In the genomic region with DNA sequence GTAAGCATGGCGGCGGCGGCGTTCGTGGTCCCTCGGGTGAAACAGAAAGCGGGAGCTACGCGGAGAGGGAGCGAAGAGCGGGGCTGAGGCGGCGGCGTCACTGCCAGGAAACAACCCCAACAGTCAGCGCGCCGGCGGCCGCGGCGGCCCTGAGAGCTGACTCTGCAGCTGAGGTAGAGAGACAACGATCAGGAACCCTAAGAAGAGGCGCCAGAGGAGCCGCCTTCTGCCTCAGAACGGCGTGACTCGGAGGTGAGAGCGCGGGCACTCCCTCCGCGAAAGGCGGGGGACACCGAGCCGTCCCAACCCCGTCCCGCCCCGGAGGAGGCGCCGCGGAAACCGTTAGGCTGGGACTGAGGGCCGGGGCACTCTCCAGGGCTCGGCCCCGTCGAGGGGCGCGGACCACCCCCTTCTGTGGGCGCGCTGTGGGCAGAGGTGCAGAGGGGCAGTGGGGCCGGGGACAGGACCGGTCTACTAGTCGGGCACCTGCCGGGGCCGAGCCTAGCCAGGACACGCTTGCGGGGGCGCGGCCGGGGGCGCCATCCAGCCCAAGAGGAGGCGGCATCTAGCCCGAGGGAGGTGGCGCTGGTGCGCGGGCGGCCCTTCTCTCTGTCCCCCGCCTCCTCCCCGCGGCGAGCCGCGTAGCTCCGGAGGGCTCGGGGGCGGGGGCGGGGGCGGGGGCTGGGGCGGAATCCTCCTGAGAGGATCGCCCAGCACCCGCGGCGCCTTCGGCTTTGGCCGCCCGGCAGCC, we compare ENCODE assay signal across 8 cellular contexts. TPM values are rescaled to one million over a fixed set of nuclear protein-coding genes. Genes with fewer than 3 reads are reported as not detected.
A peak's percentile ranks its signal among the peaks of the same experiment; 100 is the strongest.
DNase-seq lines count a peak whose midpoint lies in the region; ATAC-seq and TF ChIP-seq lines count a peak whose summit lies in the region.

No MANE protein-coding gene starts in this region.

- peaks cover 12% of the 10 kb centered on the region for H3K9me3 Mint-ChIP-seq in CD4-positive, alpha-beta T cell
- peaks cover 26% of the 10 kb centered on the region for H3K9me3 Mint-ChIP-seq in activated CD8-positive, alpha-beta T cell treated with anti-CD3 and anti-CD28 coated beads for 36 hours

- TF ChIP-seq CTCF in CD4-positive, alpha-beta T cell (IDR thresholded peaks at IDR 0.05): no peak
- no peak for TF ChIP-seq CTCF in activated CD8-positive, alpha-beta T cell treated with anti-CD3 and anti-CD28 coated beads for 36 hours (IDR thresholded peaks at IDR 0.05)

- CTCF ChIA-PET in CD4-positive, alpha-beta T cell (lab: Charles Lee): interaction anchor here (0.6 to 1.5 kb wide), 3 partner anchors 95 to 170 kb away, joined by 4 to 5 read pairs (median 4); no protein-coding TSS in a partner anchor
- CTCF ChIA-PET in activated CD8-positive, alpha-beta T cell treated with anti-CD3 and anti-CD28 coated beads for 36 hours (lab: Charles Lee): interaction anchor here (1.0 to 1.5 kb wide), 2 partner anchors 46 to 91 kb away, joined by 4 to 5 read pairs; no protein-coding TSS in a partner anchor

- peak overlapping the region; percentile 97 for H3K27ac ChIP-seq in CD4-positive, alpha-beta T cell (ENCODE audit: low read depth, low read length)

- H3K4me3 Mint-ChIP-seq in CD4-positive, alpha-beta T cell: peak overlapping the region; percentile 99
- H3K4me3 Mint-ChIP-seq in activated CD8-positive, alpha-beta T cell treated with anti-CD3 and anti-CD28 coated beads for 36 hours: peak overlapping the region; percentile 93

- H3K36me3 Mint-ChIP-seq in CD4-positive, alpha-beta T cell (ENCODE audit: low read depth): peaks cover 42% of the 10 kb centered on the region
- peaks cover 39% of the 10 kb centered on the region for H3K36me3 Mint-ChIP-seq in activated CD8-positive, alpha-beta T cell treated with anti-CD3 and anti-CD28 coated beads for 36 hours (ENCODE audit: low read depth)

- no peaks in the 10 kb centered on the region for H3K27me3 ChIP-seq in CD4-positive, alpha-beta T cell (ENCODE audit: control insufficient read depth, insufficient read depth, low read length)

- peaks cover 22% of the 10 kb centered on the region for H3K9me3 ChIP-seq in CD4-positive, alpha-beta T cell (ENCODE audit: control insufficient read depth, low read length)

- intact Hi-C loops in CD4-positive, alpha-beta T cell (cut with DNase I, micrococcal nuclease): loop anchor here (2.0 to 10.0 kb wide), 9 partner anchors 131 to 959 kb away; partner anchors contain the start of genes CAB39L (in 1 of the 2), EBPL (in 1 of the 2), KPNA3 (in 1 of the 2) and MED4 (in 1 of the 2)
- intact Hi-C loops in activated CD8-positive, alpha-beta T cell treated with anti-CD3 and anti-CD28 coated beads for 36 hours (cut with micrococcal nuclease): loop anchor here (5.0 kb wide), 1 partner anchor 136 kb away; no protein-coding TSS in a partner anchor

- peak; percentile 74 to 86 (median 80) for DNase-seq in CD4-positive, alpha-beta T cell
- DNase-seq in NCI-H82 treated with DMSO at 0.1 percent for 48 hours (lab: John Stamatoyannopoulos, UW; ENCODE audit: unreplicated experiment) (peak; percentile 81), ecto neural progenitor cell (ENCODE audit: low spot score) (peak; percentile 87), lung microvascular endothelial cell (ENCODE audit: low read depth in 2 of 2) (peak; percentile 84 to 87)
- peak; percentile 92 for DNase-seq in activated CD8-positive, alpha-beta T cell treated with anti-CD3 and anti-CD28 coated beads for 36 hours
- peak; percentile 75 to 79 (median 77) for DNase-seq in stimulated activated CD4-positive, alpha-beta T cell treated with anti-CD3 and anti-CD28 coated beads, TNF-alpha, amount 100 ng/mL, for 4 hours (ENCODE audit: low read depth in 3 of 3)

- peak overlapping the region; percentile 98 for H3K27ac Mint-ChIP-seq in CD4-positive, alpha-beta T cell
- H3K27ac Mint-ChIP-seq in activated CD8-positive, alpha-beta T cell treated with anti-CD3 and anti-CD28 coated beads for 36 hours: peak overlapping the region; percentile 97

- no peaks in the 10 kb centered on the region for H3K27me3 Mint-ChIP-seq in CD4-positive, alpha-beta T cell
- H3K27me3 Mint-ChIP-seq in activated CD8-positive, alpha-beta T cell treated with anti-CD3 and anti-CD28 coated beads for 36 hours: no peaks in the 10 kb centered on the region

- ATAC-seq in CD4-positive, alpha-beta T cell (ENCODE audit: poor library complexity): peak; percentile 68
- peak; percentile 62 for ATAC-seq in GM19395 (IDR thresholded peaks at IDR 0.05; ENCODE audit: unreplicated experiment)
- peak; percentile 62 for ATAC-seq in HG03521 (IDR thresholded peaks at IDR 0.05; ENCODE audit: unreplicated experiment)
- peak; percentile 78 for ATAC-seq in activated CD8-positive, alpha-beta T cell treated with anti-CD3 and anti-CD28 coated beads for 36 hours

- POLR2A ChIA-PET in CD4-positive, alpha-beta T cell (lab: Charles Lee): interaction anchor here (0.6 to 3.3 kb wide), 39 partner anchors 10 to 1150 kb away, joined by 3 to 30 read pairs (median 3); partner anchors contain the start of genes CAB39L, CDADC1, CYSLTR2 and ITM2B
- POLR2A ChIA-PET in activated CD8-positive, alpha-beta T cell treated with anti-CD3 and anti-CD28 coated beads for 36 hours (lab: Charles Lee): interaction anchor here (0.5 to 4.3 kb wide), 10 partner anchors 10 to 939 kb away, joined by 3 to 13 read pairs (median 3); partner anchors contain the start of gene NUDT15

- peaks cover 54% of the 10 kb centered on the region for H3K4me1 Mint-ChIP-seq in CD4-positive, alpha-beta T cell (ENCODE audit: low read depth)
- H3K4me1 Mint-ChIP-seq in activated CD8-positive, alpha-beta T cell treated with anti-CD3 and anti-CD28 coated beads for 36 hours (ENCODE audit: low read depth): peaks cover 35% of the 10 kb centered on the region

RNA-seq across cellular contexts. Expression of gene FNDC3A, which starts 0.4 kb away (rescaled TPM):
- 10 to 100 TPM; 27.7 to 28.6 TPM for total RNA-seq in CD4-positive, alpha-beta T cell
- 10 to 100 TPM; 25.7 to 26.6 TPM for total RNA-seq in activated CD8-positive, alpha-beta T cell treated with anti-CD3 and anti-CD28 coated beads for 36 hours
- 37.7 and 59.3 TPM in 2 replicates for total RNA-seq in lung microvascular endothelial cell

Comparison
In these comparisons a context has a peak if more than half of its experiments do, and no peak if none do; other contexts are left out.
1. Peak in every context shown above with its lines: DNase-seq, ATAC-seq and H3K27ac ChIP-seq.